ENCODE assay signal across 1 cellular context in genomic region chr19:49850487-49851342, GRCh38.
TF ChIP-seq lines count a peak whose summit lies in the region.

TSS of gene PTOV1 (plus strand) at chr19:49851159.

TF ChIP-seq in HCT116, 20 proteins besides CTCF, POLR2A, EP300 and RAD21 (continued from another document):
- no peak for TF ChIP-seq ZBTB33 (IDR thresholded peaks at IDR 0.05; ENCODE audit: extremely low read depth, insufficient replicate concordance, low read length)
